In the genomic region with DNA sequence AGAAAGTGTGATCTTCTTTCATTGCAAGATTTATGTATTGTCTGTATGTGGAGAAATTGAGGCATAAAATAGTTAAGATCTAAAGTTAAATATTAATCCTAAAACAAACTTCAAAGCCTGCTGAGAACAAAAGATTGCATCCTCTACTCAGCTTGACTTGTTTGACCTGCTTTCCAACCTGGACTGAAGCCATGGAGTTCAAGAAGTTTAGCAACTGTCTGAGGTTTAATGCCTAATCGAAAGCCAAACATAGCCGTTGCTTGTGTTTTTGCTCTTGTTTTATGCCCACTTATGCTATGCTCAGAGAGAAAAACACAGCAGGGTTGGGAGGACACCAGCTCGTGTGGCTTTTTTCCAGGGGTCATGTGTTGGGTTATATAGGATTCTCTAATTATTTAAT, we compare ENCODE assay signal across 1 cellular context.
TF ChIP-seq lines count a peak whose summit lies in the region.

No MANE protein-coding gene starts in this region.

TF ChIP-seq in HepG2, 621 proteins besides CTCF, POLR2A, EP300 and RAD21 (continued from another document and continues in another):
- TF ChIP-seq ZFP90 (CRISPR knock-in tag; IDR thresholded peaks at IDR 0.05; ENCODE audit: borderline replicate concordance) = no peak
- no peak for TF ChIP-seq POLR2G (IDR thresholded peaks at IDR 0.05; ENCODE audit: low read depth, low read length)
- TF ChIP-seq, protein P1, sequence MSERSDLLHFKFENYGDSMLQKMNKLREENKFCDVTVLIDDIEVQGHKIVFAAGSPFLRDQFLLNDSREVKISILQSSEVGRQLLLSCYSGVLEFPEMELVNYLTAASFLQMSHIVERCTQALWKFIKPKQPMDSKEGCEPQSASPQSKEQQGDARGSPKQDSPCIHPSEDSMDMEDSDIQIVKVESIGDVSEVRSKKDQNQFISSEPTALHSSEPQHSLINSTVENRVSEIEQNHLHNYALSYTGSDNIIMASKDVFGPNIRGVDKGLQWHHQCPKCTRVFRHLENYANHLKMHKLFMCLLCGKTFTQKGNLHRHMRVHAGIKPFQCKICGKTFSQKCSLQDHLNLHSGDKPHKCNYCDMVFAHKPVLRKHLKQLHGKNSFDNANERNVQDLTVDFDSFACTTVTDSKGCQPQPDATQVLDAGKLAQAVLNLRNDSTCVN (CRISPR knock-in tag; IDR thresholded peaks at IDR 0.05; ENCODE audit: borderline replicate concordance) = no peak
- no peak for TF ChIP-seq HOXA5 (CRISPR knock-in tag; IDR thresholded peaks at IDR 0.05)
- TF ChIP-seq, protein P2, sequence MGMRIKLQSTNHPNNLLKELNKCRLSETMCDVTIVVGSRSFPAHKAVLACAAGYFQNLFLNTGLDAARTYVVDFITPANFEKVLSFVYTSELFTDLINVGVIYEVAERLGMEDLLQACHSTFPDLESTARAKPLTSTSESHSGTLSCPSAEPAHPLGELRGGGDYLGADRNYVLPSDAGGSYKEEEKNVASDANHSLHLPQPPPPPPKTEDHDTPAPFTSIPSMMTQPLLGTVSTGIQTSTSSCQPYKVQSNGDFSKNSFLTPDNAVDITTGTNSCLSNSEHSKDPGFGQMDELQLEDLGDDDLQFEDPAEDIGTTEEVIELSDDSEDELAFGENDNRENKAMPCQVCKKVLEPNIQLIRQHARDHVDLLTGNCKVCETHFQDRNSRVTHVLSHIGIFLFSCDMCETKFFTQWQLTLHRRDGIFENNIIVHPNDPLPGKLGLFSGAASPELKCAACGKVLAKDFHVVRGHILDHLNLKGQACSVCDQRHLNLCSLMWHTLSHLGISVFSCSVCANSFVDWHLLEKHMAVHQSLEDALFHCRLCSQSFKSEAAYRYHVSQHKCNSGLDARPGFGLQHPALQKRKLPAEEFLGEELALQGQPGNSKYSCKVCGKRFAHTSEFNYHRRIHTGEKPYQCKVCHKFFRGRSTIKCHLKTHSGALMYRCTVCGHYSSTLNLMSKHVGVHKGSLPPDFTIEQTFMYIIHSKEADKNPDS (CRISPR knock-in tag; IDR thresholded peaks at IDR 0.05) = no peak
- no peak for TF ChIP-seq SP5 (CRISPR knock-in tag; IDR thresholded peaks at IDR 0.05; ENCODE audit: borderline replicate concordance, low read depth)
- peak; percentile 62; the same call in 1 of the 2 replicates for TF ChIP-seq NCOA2 (CRISPR knock-in tag; IDR thresholded peaks at IDR 0.05)
- TF ChIP-seq, protein P3, sequence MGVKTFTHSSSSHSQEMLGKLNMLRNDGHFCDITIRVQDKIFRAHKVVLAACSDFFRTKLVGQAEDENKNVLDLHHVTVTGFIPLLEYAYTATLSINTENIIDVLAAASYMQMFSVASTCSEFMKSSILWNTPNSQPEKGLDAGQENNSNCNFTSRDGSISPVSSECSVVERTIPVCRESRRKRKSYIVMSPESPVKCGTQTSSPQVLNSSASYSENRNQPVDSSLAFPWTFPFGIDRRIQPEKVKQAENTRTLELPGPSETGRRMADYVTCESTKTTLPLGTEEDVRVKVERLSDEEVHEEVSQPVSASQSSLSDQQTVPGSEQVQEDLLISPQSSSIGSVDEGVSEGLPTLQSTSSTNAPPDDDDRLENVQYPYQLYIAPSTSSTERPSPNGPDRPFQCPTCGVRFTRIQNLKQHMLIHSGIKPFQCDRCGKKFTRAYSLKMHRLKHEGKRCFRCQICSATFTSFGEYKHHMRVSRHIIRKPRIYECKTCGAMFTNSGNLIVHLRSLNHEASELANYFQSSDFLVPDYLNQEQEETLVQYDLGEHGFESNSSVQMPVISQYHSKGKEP (CRISPR knock-in tag; IDR thresholded peaks at IDR 0.05) = no peak
- TF ChIP-seq, protein P4, sequence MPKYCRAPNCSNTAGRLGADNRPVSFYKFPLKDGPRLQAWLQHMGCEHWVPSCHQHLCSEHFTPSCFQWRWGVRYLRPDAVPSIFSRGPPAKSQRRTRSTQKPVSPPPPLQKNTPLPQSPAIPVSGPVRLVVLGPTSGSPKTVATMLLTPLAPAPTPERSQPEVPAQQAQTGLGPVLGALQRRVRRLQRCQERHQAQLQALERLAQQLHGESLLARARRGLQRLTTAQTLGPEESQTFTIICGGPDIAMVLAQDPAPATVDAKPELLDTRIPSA (CRISPR knock-in tag; IDR thresholded peaks at IDR 0.05; ENCODE audit: borderline replicate concordance) = no peak
- peak; percentile 97 for TF ChIP-seq ZNF7 (CRISPR knock-in tag; IDR thresholded peaks at IDR 0.05)
- no peak for TF ChIP-seq DPF2 (CRISPR knock-in tag; IDR thresholded peaks at IDR 0.05; ENCODE audit: borderline replicate concordance, low read depth)
- TF ChIP-seq BCL6 (CRISPR knock-in tag; IDR thresholded peaks at IDR 0.05) = peak; percentile 79
- TF ChIP-seq NPAS2 (CRISPR knock-in tag; IDR thresholded peaks at IDR 0.05; ENCODE audit: borderline replicate concordance) = no peak
- TF ChIP-seq, protein P5, sequence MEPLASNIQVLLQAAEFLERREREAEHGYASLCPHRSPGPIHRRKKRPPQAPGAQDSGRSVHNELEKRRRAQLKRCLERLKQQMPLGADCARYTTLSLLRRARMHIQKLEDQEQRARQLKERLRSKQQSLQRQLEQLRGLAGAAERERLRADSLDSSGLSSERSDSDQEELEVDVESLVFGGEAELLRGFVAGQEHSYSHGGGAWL (CRISPR knock-in tag; IDR thresholded peaks at IDR 0.05) = no peak
- no peak for TF ChIP-seq MYC (CRISPR knock-in tag; IDR thresholded peaks at IDR 0.05; ENCODE audit: borderline replicate concordance)
- no peak for TF ChIP-seq CHD4 (IDR thresholded peaks at IDR 0.05; ENCODE audit: borderline replicate concordance, low read length)
- TF ChIP-seq MEF2D (CRISPR knock-in tag; IDR thresholded peaks at IDR 0.05) = no peak
- no peak for TF ChIP-seq MTA1 (CRISPR knock-in tag; IDR thresholded peaks at IDR 0.05; ENCODE audit: borderline replicate concordance)
- no peak for TF ChIP-seq GATA4 (IDR thresholded peaks at IDR 0.05; ENCODE audit: borderline replicate concordance, low read depth)
- no peak for TF ChIP-seq MBD4 (IDR thresholded peaks at IDR 0.05; ENCODE audit: borderline replicate concordance, low read length)
- TF ChIP-seq, protein P6, sequence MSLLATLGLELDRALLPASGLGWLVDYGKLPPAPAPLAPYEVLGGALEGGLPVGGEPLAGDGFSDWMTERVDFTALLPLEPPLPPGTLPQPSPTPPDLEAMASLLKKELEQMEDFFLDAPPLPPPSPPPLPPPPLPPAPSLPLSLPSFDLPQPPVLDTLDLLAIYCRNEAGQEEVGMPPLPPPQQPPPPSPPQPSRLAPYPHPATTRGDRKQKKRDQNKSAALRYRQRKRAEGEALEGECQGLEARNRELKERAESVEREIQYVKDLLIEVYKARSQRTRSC (CRISPR knock-in tag; IDR thresholded peaks at IDR 0.05; ENCODE audit: low read depth) = no peak
- peak; percentile 52; the same call in 1 of the 2 replicates for TF ChIP-seq ISL2 (CRISPR knock-in tag; IDR thresholded peaks at IDR 0.05)
- TF ChIP-seq HIVEP1 (CRISPR knock-in tag; IDR thresholded peaks at IDR 0.05) = no peak
- peak; percentile 70; the same call in 1 of the 2 replicates for TF ChIP-seq NFIC (IDR thresholded peaks at IDR 0.05; ENCODE audit: low read length)
- no peak for TF ChIP-seq SP140L (CRISPR knock-in tag; IDR thresholded peaks at IDR 0.05; ENCODE audit: borderline replicate concordance)
- no peak for TF ChIP-seq TEAD3 (CRISPR knock-in tag; optimal IDR thresholded peaks at IDR 0.05; ENCODE audit: borderline replicate concordance)
- TF ChIP-seq ZNF713 (CRISPR knock-in tag; IDR thresholded peaks at IDR 0.05) = no peak
- no peak for TF ChIP-seq NRL (CRISPR knock-in tag; IDR thresholded peaks at IDR 0.05; ENCODE audit: borderline replicate concordance)
- TF ChIP-seq, protein P7, sequence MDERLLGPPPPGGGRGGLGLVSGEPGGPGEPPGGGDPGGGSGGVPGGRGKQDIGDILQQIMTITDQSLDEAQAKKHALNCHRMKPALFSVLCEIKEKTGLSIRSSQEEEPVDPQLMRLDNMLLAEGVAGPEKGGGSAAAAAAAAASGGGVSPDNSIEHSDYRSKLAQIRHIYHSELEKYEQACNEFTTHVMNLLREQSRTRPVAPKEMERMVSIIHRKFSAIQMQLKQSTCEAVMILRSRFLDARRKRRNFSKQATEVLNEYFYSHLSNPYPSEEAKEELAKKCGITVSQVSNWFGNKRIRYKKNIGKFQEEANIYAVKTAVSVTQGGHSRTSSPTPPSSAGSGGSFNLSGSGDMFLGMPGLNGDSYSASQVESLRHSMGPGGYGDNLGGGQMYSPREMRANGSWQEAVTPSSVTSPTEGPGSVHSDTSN (CRISPR knock-in tag; IDR thresholded peaks at IDR 0.05) = no peak
- no peak for TF ChIP-seq PHF8 (CRISPR knock-in tag; IDR thresholded peaks at IDR 0.05)
- no peak for TF ChIP-seq ZBTB7A (CRISPR knock-in tag; IDR thresholded peaks at IDR 0.05)
- TF ChIP-seq ZNF256 (CRISPR knock-in tag; conservative IDR thresholded peaks at IDR 0.05) = no peak
- TF ChIP-seq ZSCAN22 (CRISPR knock-in tag; IDR thresholded peaks at IDR 0.05) = no peak
- TF ChIP-seq ZNF703 (CRISPR knock-in tag; IDR thresholded peaks at IDR 0.05; ENCODE audit: borderline replicate concordance) = no peak
- TF ChIP-seq IKZF4 (CRISPR knock-in tag; IDR thresholded peaks at IDR 0.05; ENCODE audit: borderline replicate concordance, low read depth, not compliant biosample characterization) = no peak
- TF ChIP-seq SPEN (CRISPR knock-in tag; IDR thresholded peaks at IDR 0.05; ENCODE audit: low read depth) = no peak
- no peak for TF ChIP-seq MAZ (IDR thresholded peaks at IDR 0.05; ENCODE audit: borderline replicate concordance, low read depth, low read length)
- TF ChIP-seq MAZ (CRISPR knock-in tag; IDR thresholded peaks at IDR 0.05; ENCODE audit: low read depth) = no peak
- TF ChIP-seq KDM5B (CRISPR knock-in tag; IDR thresholded peaks at IDR 0.05; ENCODE audit: borderline replicate concordance) = no peak
- TF ChIP-seq SMC3 (IDR thresholded peaks at IDR 0.05; ENCODE audit: low read length) = no peak
- TF ChIP-seq RARA (CRISPR knock-in tag; IDR thresholded peaks at IDR 0.05) = peak; percentile 48
- peak; percentile 71 for TF ChIP-seq CEBPG (CRISPR knock-in tag; IDR thresholded peaks at IDR 0.05)
- TF ChIP-seq ZNF326 (CRISPR knock-in tag; IDR thresholded peaks at IDR 0.05; ENCODE audit: borderline replicate concordance) = no peak
- TF ChIP-seq ZNF75D (CRISPR knock-in tag; IDR thresholded peaks at IDR 0.05; ENCODE audit: borderline replicate concordance) = no peak
- no peak for TF ChIP-seq CBX5 (CRISPR knock-in tag; IDR thresholded peaks at IDR 0.05; ENCODE audit: borderline replicate concordance)
- no peak for TF ChIP-seq ATAD3A (CRISPR knock-in tag; IDR thresholded peaks at IDR 0.05)
- no peak; the same call in 1 of the 2 replicates for TF ChIP-seq HMG20B (CRISPR knock-in tag; conservative IDR thresholded peaks at IDR 0.05)
- TF ChIP-seq KAT2B (IDR thresholded peaks at IDR 0.05; ENCODE audit: borderline replicate concordance, low read depth, low read length) = no peak
- TF ChIP-seq, protein P8, sequence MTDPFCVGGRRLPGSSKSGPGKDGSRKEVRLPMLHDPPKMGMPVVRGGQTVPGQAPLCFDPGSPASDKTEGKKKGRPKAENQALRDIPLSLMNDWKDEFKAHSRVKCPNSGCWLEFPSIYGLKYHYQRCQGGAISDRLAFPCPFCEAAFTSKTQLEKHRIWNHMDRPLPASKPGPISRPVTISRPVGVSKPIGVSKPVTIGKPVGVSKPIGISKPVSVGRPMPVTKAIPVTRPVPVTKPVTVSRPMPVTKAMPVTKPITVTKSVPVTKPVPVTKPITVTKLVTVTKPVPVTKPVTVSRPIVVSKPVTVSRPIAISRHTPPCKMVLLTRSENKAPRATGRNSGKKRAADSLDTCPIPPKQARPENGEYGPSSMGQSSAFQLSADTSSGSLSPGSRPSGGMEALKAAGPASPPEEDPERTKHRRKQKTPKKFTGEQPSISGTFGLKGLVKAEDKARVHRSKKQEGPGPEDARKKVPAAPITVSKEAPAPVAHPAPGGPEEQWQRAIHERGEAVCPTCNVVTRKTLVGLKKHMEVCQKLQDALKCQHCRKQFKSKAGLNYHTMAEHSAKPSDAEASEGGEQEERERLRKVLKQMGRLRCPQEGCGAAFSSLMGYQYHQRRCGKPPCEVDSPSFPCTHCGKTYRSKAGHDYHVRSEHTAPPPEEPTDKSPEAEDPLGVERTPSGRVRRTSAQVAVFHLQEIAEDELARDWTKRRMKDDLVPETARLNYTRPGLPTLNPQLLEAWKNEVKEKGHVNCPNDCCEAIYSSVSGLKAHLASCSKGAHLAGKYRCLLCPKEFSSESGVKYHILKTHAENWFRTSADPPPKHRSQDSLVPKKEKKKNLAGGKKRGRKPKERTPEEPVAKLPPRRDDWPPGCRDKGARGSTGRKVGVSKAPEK (CRISPR knock-in tag; IDR thresholded peaks at IDR 0.05; ENCODE audit: borderline replicate concordance) = no peak
- no peak for TF ChIP-seq ZNF180 (CRISPR knock-in tag; IDR thresholded peaks at IDR 0.05; ENCODE audit: borderline replicate concordance, low read depth)
- TF ChIP-seq ZNF274 (CRISPR knock-in tag; IDR thresholded peaks at IDR 0.05) = no peak
- TF ChIP-seq, protein P9, sequence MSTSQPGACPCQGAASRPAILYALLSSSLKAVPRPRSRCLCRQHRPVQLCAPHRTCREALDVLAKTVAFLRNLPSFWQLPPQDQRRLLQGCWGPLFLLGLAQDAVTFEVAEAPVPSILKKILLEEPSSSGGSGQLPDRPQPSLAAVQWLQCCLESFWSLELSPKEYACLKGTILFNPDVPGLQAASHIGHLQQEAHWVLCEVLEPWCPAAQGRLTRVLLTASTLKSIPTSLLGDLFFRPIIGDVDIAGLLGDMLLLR (CRISPR knock-in tag; IDR thresholded peaks at IDR 0.05) = no peak
- TF ChIP-seq, protein P10, sequence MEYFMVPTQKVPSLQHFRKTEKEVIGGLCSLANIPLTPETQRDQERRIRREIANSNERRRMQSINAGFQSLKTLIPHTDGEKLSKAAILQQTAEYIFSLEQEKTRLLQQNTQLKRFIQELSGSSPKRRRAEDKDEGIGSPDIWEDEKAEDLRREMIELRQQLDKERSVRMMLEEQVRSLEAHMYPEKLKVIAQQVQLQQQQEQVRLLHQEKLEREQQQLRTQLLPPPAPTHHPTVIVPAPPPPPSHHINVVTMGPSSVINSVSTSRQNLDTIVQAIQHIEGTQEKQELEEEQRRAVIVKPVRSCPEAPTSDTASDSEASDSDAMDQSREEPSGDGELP (IDR thresholded peaks at IDR 0.05; ENCODE audit: borderline replicate concordance, low read depth) = no peak
- no peak for TF ChIP-seq IRF2 (CRISPR knock-in tag; IDR thresholded peaks at IDR 0.05)
- TF ChIP-seq, protein P11, sequence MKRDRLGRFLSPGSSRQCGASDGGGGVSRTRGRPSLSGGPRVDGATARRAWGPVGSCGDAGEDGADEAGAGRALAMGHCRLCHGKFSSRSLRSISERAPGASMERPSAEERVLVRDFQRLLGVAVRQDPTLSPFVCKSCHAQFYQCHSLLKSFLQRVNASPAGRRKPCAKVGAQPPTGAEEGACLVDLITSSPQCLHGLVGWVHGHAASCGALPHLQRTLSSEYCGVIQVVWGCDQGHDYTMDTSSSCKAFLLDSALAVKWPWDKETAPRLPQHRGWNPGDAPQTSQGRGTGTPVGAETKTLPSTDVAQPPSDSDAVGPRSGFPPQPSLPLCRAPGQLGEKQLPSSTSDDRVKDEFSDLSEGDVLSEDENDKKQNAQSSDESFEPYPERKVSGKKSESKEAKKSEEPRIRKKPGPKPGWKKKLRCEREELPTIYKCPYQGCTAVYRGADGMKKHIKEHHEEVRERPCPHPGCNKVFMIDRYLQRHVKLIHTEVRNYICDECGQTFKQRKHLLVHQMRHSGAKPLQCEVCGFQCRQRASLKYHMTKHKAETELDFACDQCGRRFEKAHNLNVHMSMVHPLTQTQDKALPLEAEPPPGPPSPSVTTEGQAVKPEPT (CRISPR knock-in tag; IDR thresholded peaks at IDR 0.05; ENCODE audit: low read depth) = no peak
- no peak for TF ChIP-seq SMAD1 (CRISPR knock-in tag; IDR thresholded peaks at IDR 0.05; ENCODE audit: borderline replicate concordance, low read depth)
- TF ChIP-seq JUN (CRISPR knock-in tag; IDR thresholded peaks at IDR 0.05) = no peak
- TF ChIP-seq ZNF160 (CRISPR knock-in tag; IDR thresholded peaks at IDR 0.05) = no peak
- no peak for TF ChIP-seq NCOA1 (CRISPR knock-in tag; IDR thresholded peaks at IDR 0.05)
- no peak for TF ChIP-seq ATF7 (IDR thresholded peaks at IDR 0.05)
- TF ChIP-seq ATF7 (CRISPR knock-in tag; IDR thresholded peaks at IDR 0.05) = no peak
